5 cellular contexts compared by ENCODE assay signal in genomic region chr17:79772726-79773125, GRCh38. TPM values are rescaled to one million over a fixed set of nuclear protein-coding genes. Genes with fewer than 3 reads are reported as not detected.
"Had no signal": no experiment of that assay in that cellular context is flagged by ENCODE, and none has a peak within 500 bp of the region (broad histone marks: within the 10 kb centered on the region; RNA-seq: fewer than 3 reads in every experiment).

No MANE protein-coding gene starts in this region.

RNA-seq across cellular contexts. Expression of gene ENPP7, which starts 42.0 kb away (rescaled TPM):
- total RNA-seq: GM23248, H4, H7, HFFc6, HT1080 had no signal
- polyA plus RNA-seq: GM23248 had no signal
